Comparison of ENCODE assay signal across 12 cellular contexts in genomic region chr1:204545202-204545601, GRCh38. TPM values are rescaled to one million over a fixed set of nuclear protein-coding genes. Genes with fewer than 3 reads are reported as not detected.
A peak's percentile ranks its signal among the peaks of the same experiment; 100 is the strongest.
DNase-seq lines count a peak whose midpoint lies in the region; ATAC-seq and TF ChIP-seq lines count a peak whose summit lies in the region.
"Had no signal": no experiment of that assay in that cellular context is flagged by ENCODE, and none has a peak within 500 bp of the region (broad histone marks: within the 10 kb centered on the region; RNA-seq: fewer than 3 reads in every experiment).

No MANE protein-coding gene starts in this region.

- in situ Hi-C loops in transverse colon (cut with MboI; ENCODE audit: low pct_ligation_motif_present in 1 of 4, low pct_unique_long_range_greater_than_20kb in 1 of 4, low sequenced_read_pairs in 3 of 4): no loop called here

- BruUV-seq in MCF 10A (replicated peaks; lab: Mats Ljungman, UMichigan): no TSS peak

- intact Hi-C loops in MCF 10A (cut with micrococcal nuclease): no loop called here
- intact Hi-C loops in breast epithelium (cut with DNase I; ENCODE audit: low total_unique reads): no loop called here
- intact Hi-C loops in activated T-helper 1 cell treated with anti-CD3 and anti-CD28 coated beads, Interleukin-12 subunit alpha, Interleukin-12 subunit beta, Interleukin-2, Interleukin-4 antibody, amounts not matched to agents 30 ng/mL and 10 ng/mL and 1 ng/mL, durations not matched to agents 14 hours and 24 hours and 36 hours (cut with micrococcal nuclease): loop anchor here (2.0 kb wide), 2 partner anchors 20 to 28 kb away; partner anchors contain the start of gene MDM4
- intact Hi-C loops in transverse colon (cut with DNase I; ENCODE audit: low total_unique reads): no loop called here

- H3K27me3 ChIP-seq in breast epithelium (no peaks in the 10 kb centered on the region), foreskin keratinocyte (no peaks in the 10 kb centered on the region), transverse colon (no peaks in the 10 kb centered on the region)

- peaks cover 24% of the 10 kb centered on the region for H3K4me1 Mint-ChIP-seq in MCF 10A (ENCODE audit: insufficient read depth, unreplicated experiment)
- peaks cover 57% of the 10 kb centered on the region for H3K4me1 Mint-ChIP-seq in activated T-helper 1 cell treated with anti-CD3 and anti-CD28 coated beads, Interleukin-12 subunit alpha, Interleukin-12 subunit beta, Interleukin-2, Interleukin-4 antibody, amounts not matched to agents 30 ng/mL and 10 ng/mL and 1 ng/mL, durations not matched to agents 14 hours and 24 hours and 36 hours (ENCODE audit: low read depth)

- CTCF ChIA-PET in MCF 10A (lab: Yijun Ruan, JAX): interaction anchor here (0.5 to 43.9 kb wide), 10 partner anchors 7 to 255 kb away, joined by 3 to 1156 read pairs (median 4); no protein-coding TSS in a partner anchor

- 82 to 90% methylated on average over 2 of the region's 2 CpGs for WGBS in transverse colon (ENCODE audit: low coverage in 1 of 2), 2 donors

- no peaks in the 10 kb centered on the region for H3K9me3 ChIP-seq in breast epithelium
- no peaks in the 10 kb centered on the region for H3K9me3 ChIP-seq in transverse colon

- DNase-seq in MCF 10A (ENCODE audit: unreplicated experiment) (no peak), breast epithelium (ENCODE audit: low spot score in 2 of 2) (no peak), foreskin keratinocyte (peak in 1 of 2 donors; percentile 43), transverse colon (no peak)
- no peak for DNase-seq in activated T-helper 1 cell treated with anti-CD3 and anti-CD28 coated beads, Interleukin-12 subunit alpha, Interleukin-12 subunit beta, Interleukin-2, Interleukin-4 antibody, amounts not matched to agents 30 ng/mL and 10 ng/mL and 1 ng/mL, durations not matched to agents 14 hours and 24 hours and 36 hours (ENCODE audit: low spot score)
- no peak for DNase-seq in NK-92 treated with Interleukin-12 subunit alpha and Interleukin-12 subunit beta, amount 100 ng/mL, for 24 hours (lab: John Stamatoyannopoulos, UW)
- DNase-seq in stimulated activated CD4-positive, alpha-beta T cell treated with anti-CD3 and anti-CD28 coated beads, Interleukin-12 subunit alpha, Interleukin-12 subunit beta, amount 100 ng/mL, for 4 hours: no peak
- DNase-seq: AML-193; endodermal cell; OCI-M1; stimulated activated CD4-positive, alpha-beta T cell treated with anti-CD3 and anti-CD28 coated beads, Interleukin-2, amount 100 ng/mL, for 24 hours had no signal

- H3K36me3 ChIP-seq in breast epithelium (no peaks in the 10 kb centered on the region), transverse colon (peaks cover 0 to 94% (median 39%) of the 10 kb centered on the region in 4 donors)

- TF ChIP-seq POLR2A in breast epithelium (IDR thresholded peaks at IDR 0.05): no peak
- no peak for TF ChIP-seq POLR2A in transverse colon (IDR thresholded peaks at IDR 0.05)

- no peak overlapping the region for H3K4me3 ChIP-seq in breast epithelium
- H3K4me3 ChIP-seq in transverse colon: no peak overlapping the region

- ATAC-seq in foreskin keratinocyte (peak; percentile 68), GM18907 (IDR thresholded peaks at IDR 0.05; ENCODE audit: unreplicated experiment) (no peak)

- H3K27ac ChIP-seq in breast epithelium (no peak overlapping the region), foreskin keratinocyte (peak overlapping the region; percentile 21), transverse colon (peak overlapping the region in 3 of 4 donors; percentile 34 to 60 (median 56))

- H3K4me1 ChIP-seq in breast epithelium (no peaks in the 10 kb centered on the region), foreskin keratinocyte (peaks cover 20% of the 10 kb centered on the region), transverse colon (peaks cover 0 to 3% (median 0%) of the 10 kb centered on the region in 4 donors)

- no peaks in the 10 kb centered on the region for H3K9me3 Mint-ChIP-seq in MCF 10A (ENCODE audit: unreplicated experiment)
- H3K9me3 Mint-ChIP-seq in activated T-helper 1 cell treated with anti-CD3 and anti-CD28 coated beads, Interleukin-12 subunit alpha, Interleukin-12 subunit beta, Interleukin-2, Interleukin-4 antibody, amounts not matched to agents 30 ng/mL and 10 ng/mL and 1 ng/mL, durations not matched to agents 14 hours and 24 hours and 36 hours: no peaks in the 10 kb centered on the region
- H3K9me3 Mint-ChIP-seq: endodermal cell had no signal

- TF ChIP-seq CTCF in MCF 10A (IDR thresholded peaks at IDR 0.05; ENCODE audit: unreplicated experiment) (no peak), breast epithelium (IDR thresholded peaks at IDR 0.05) (no peak), foreskin keratinocyte (conservative IDR thresholded peaks at IDR 0.05) (no peak), transverse colon (IDR thresholded peaks at IDR 0.05) (no peak)

- peak overlapping the region; percentile 21 for H3K27ac Mint-ChIP-seq in MCF 10A (ENCODE audit: low read depth, unreplicated experiment)
- H3K27ac Mint-ChIP-seq in activated T-helper 1 cell treated with anti-CD3 and anti-CD28 coated beads, Interleukin-12 subunit alpha, Interleukin-12 subunit beta, Interleukin-2, Interleukin-4 antibody, amounts not matched to agents 30 ng/mL and 10 ng/mL and 1 ng/mL, durations not matched to agents 14 hours and 24 hours and 36 hours: peak overlapping the region; percentile 73

- POLR2A ChIA-PET in MCF 10A (lab: Yijun Ruan, JAX): interaction anchor here (0.6 to 2.2 kb wide), 7 partner anchors 9 to 756 kb away, joined by 3 to 18 read pairs (median 3); partner anchors contain the start of gene MDM4

- H3K4me3 Mint-ChIP-seq in MCF 10A (ENCODE audit: unreplicated experiment): no peak overlapping the region
- H3K4me3 Mint-ChIP-seq in activated T-helper 1 cell treated with anti-CD3 and anti-CD28 coated beads, Interleukin-12 subunit alpha, Interleukin-12 subunit beta, Interleukin-2, Interleukin-4 antibody, amounts not matched to agents 30 ng/mL and 10 ng/mL and 1 ng/mL, durations not matched to agents 14 hours and 24 hours and 36 hours: peak overlapping the region; percentile 60
- H3K4me3 Mint-ChIP-seq: endodermal cell had no signal

- no peak for TF ChIP-seq EP300 in transverse colon (IDR thresholded peaks at IDR 0.05; ENCODE audit: low read depth)

- H3K36me3 Mint-ChIP-seq in MCF 10A (ENCODE audit: insufficient read depth, unreplicated experiment): peaks cover 99% of the 10 kb centered on the region
- peaks cover 86% of the 10 kb centered on the region for H3K36me3 Mint-ChIP-seq in activated T-helper 1 cell treated with anti-CD3 and anti-CD28 coated beads, Interleukin-12 subunit alpha, Interleukin-12 subunit beta, Interleukin-2, Interleukin-4 antibody, amounts not matched to agents 30 ng/mL and 10 ng/mL and 1 ng/mL, durations not matched to agents 14 hours and 24 hours and 36 hours (ENCODE audit: low read depth)

- H3K27me3 Mint-ChIP-seq in MCF 10A (ENCODE audit: insufficient read depth, unreplicated experiment): no peaks in the 10 kb centered on the region
- no peaks in the 10 kb centered on the region for H3K27me3 Mint-ChIP-seq in activated T-helper 1 cell treated with anti-CD3 and anti-CD28 coated beads, Interleukin-12 subunit alpha, Interleukin-12 subunit beta, Interleukin-2, Interleukin-4 antibody, amounts not matched to agents 30 ng/mL and 10 ng/mL and 1 ng/mL, durations not matched to agents 14 hours and 24 hours and 36 hours (ENCODE audit: insufficient read depth)

RNA-seq across cellular contexts. Expression of gene MDM4, which starts 29.0 kb away (rescaled TPM):
- total RNA-seq in MCF 10A (2022) (162 and 174 TPM in 2 replicates), breast epithelium (100 to 1,000 TPM in 2 of 3 donors, 10 to 100 TPM in 1; 63.5 to 128 (median 103) TPM), foreskin keratinocyte (14.7 and 15.2 TPM in 2 replicates), transverse colon (100 to 1,000 TPM in 2 of 4 donors, 10 to 100 TPM in 2; 64.3 to 140 (median 109) TPM)
- 75.5 and 80.3 TPM in 2 replicates for total RNA-seq in activated T-helper 1 cell treated with anti-CD3 and anti-CD28 coated beads, Interleukin-12 subunit alpha, Interleukin-12 subunit beta, Interleukin-2, Interleukin-4 antibody, amounts not matched to agents 30 ng/mL and 10 ng/mL and 1 ng/mL, durations not matched to agents 14 hours and 24 hours and 36 hours
- 3.1 and 3.6 TPM in 2 replicates for polyA plus RNA-seq in foreskin keratinocyte

RNA-seq across cellular contexts. Expression of gene PIK3C2B, which starts 50.6 kb away (rescaled TPM):
- total RNA-seq in MCF 10A (2022) (3.4 and 4.4 TPM in 2 replicates), breast epithelium (10 to 100 TPM; 17.6 to 31.5 (median 24.9) TPM), foreskin keratinocyte (3.0 and 3.6 TPM in 2 replicates), transverse colon (100 to 1,000 TPM in 2 of 4 donors, 10 to 100 TPM in 2; 61.9 to 181 (median 88.8) TPM)
- total RNA-seq in activated T-helper 1 cell treated with anti-CD3 and anti-CD28 coated beads, Interleukin-12 subunit alpha, Interleukin-12 subunit beta, Interleukin-2, Interleukin-4 antibody, amounts not matched to agents 30 ng/mL and 10 ng/mL and 1 ng/mL, durations not matched to agents 14 hours and 24 hours and 36 hours: 21.8 and 24.1 TPM in 2 replicates
- 0.58 and 0.69 TPM in 2 replicates for polyA plus RNA-seq in foreskin keratinocyte

Comparison
In these comparisons a context has a peak if more than half of its experiments do, and no peak if none do; other contexts are left out.
1. H3K27ac ChIP-seq: peak in foreskin keratinocyte (single experiment) and transverse colon (3 of 4); none in breast epithelium (0 of 2).